Comparison of ENCODE assay signal across 27 cellular contexts in genomic region chr10:87575851-87576250, GRCh38.
"Had no signal": no experiment of that assay in that cellular context is flagged by ENCODE, and none has a peak within 500 bp of the region (broad histone marks: within the 10 kb centered on the region; RNA-seq: fewer than 3 reads in every experiment).

No MANE protein-coding gene starts in this region.

- H3K27ac ChIP-seq: neural progenitor cell, ovary, parathyroid adenoma, psoas muscle, right lobe of liver, sigmoid colon, suprapubic skin, testis, tibial artery, transverse colon, upper lobe of right lung, uterus had no signal

- H2AFZ ChIP-seq: neural progenitor cell, parathyroid adenoma had no signal

- H3K79me2 ChIP-seq: parathyroid adenoma had no signal

- ATAC-seq: natural killer cell; psoas muscle; right cardiac atrium; right lobe of liver; stimulated activated memory B cell treated with anti-CD40 and anti-IgM and Interleukin-4, amounts not matched to agents 10 μg/mL and 1 μg/mL and 100 μg/mL, for 72 hours; stimulated activated naive CD8-positive, alpha-beta T cell treated with anti-CD3 and anti-CD28 coated beads, Interleukin-15, amount 100 ng/mL, for 72 hours; stimulated activated naive CD8-positive, alpha-beta T cell treated with anti-CD3 and anti-CD28 coated beads, Interleukin-15, Interleukin-2, amounts not matched to agents 100 U/mL and 50 U/mL, for 24 hours; upper lobe of right lung had no signal

- H3K4me1 ChIP-seq: neural progenitor cell, parathyroid adenoma, psoas muscle, sigmoid colon, testis, upper lobe of right lung had no signal

- H3K9ac ChIP-seq: neural progenitor cell, parathyroid adenoma had no signal

- H3K9me3 ChIP-seq: ovary, right lobe of liver, sigmoid colon, suprapubic skin, testis, uterus had no signal

- H3K4me2 ChIP-seq: neural progenitor cell had no signal

- DNase-seq: natural killer cell; occipital lobe; ovary; posterior cingulate gyrus; psoas muscle; right cardiac atrium; right lobe of liver; sigmoid colon; small intestine; stimulated activated CD4-positive, alpha-beta T cell treated with anti-CD3 and anti-CD28 coated beads, Interleukin-15, amount 100 ng/mL, for 24 hours; stimulated activated CD4-positive, alpha-beta T cell treated with anti-CD3 and anti-CD28 coated beads, Interleukin-2, amount 100 ng/mL, for 24 hours; stimulated activated CD4-positive, alpha-beta T cell treated with anti-CD3 and anti-CD28 coated beads, Interleukin-2, amount 100 ng/mL, for 48 hours; stimulated activated CD4-positive, alpha-beta T cell treated with anti-CD3 and anti-CD28 coated beads, Interleukin-4, amount 100 ng/mL, for 4 hours; stimulated activated CD8-positive, alpha-beta memory T cell treated with anti-CD3 and anti-CD28 coated beads, Interleukin-4, amount 100 ng/mL, for 48 hours; stimulated activated naive CD4-positive, alpha-beta T cell; stimulated activated naive CD8-positive, alpha-beta T cell treated with anti-CD3 and anti-CD28 coated beads, Interleukin-15, amount 100 ng/mL, for 72 hours; stimulated activated naive CD8-positive, alpha-beta T cell treated with anti-CD3 and anti-CD28 coated beads, Interleukin-15, Interleukin-2, amounts not matched to agents 100 U/mL and 50 U/mL, for 24 hours; substantia nigra; testis; tibial artery; transverse colon; upper lobe of right lung; uterus had no signal

- H3K4me3 ChIP-seq: neural progenitor cell, ovary, psoas muscle, right lobe of liver, sigmoid colon, suprapubic skin, testis, tibial artery, transverse colon, upper lobe of right lung, uterus had no signal

- H3K36me3 ChIP-seq: neural progenitor cell, ovary, right lobe of liver, sigmoid colon, suprapubic skin, tibial artery, transverse colon, upper lobe of right lung, uterus had no signal

- H3K27me3 ChIP-seq: neural progenitor cell, ovary, right lobe of liver, sigmoid colon, suprapubic skin, testis, tibial artery, transverse colon, upper lobe of right lung, uterus had no signal
